9 cellular contexts compared by ENCODE assay signal in the genomic region with DNA sequence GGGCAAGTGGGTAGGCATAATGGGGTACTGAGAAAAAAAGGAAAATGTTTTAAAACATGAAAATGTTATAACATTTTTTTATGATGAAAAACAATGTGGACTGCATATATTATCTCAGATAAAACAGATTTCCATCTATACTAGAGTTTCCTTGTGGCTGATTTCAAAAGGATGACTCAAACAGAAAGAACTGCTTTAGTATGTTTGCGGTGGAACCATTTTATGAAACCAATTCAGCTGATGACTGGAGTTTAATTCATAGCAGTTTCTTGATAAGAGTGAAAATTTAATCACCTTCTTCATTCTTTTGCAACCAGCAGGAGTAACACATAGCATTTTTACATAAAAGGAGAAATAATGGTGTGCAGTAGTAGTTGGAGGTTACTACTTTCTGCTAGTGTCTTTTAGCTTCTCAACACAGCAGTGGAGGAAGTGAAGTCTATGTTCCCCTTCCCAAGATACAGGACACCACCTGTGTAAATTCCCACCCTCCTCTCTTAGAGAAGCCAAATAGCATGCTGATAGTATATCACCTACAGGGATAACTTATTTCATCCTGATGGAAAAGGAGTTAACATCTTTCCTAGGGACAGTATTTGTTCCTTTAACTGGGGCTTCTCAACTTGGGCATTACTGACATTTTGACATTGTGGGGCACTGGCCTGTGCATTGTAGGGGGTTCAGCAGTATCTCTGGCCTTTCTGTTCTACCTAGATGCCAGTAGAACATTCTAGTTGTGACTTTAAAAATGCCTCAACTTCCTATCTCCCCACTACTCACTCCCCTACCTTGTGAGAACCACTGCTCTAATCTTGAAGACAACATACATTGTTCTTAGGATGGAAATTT. TPM values are rescaled to one million over a fixed set of nuclear protein-coding genes. Genes with fewer than 3 reads are reported as not detected.
DNase-seq lines count a peak whose midpoint lies in the region; ATAC-seq lines count a peak whose summit lies in the region.
"Had no signal": no experiment of that assay in that cellular context is flagged by ENCODE, and none has a peak within 500 bp of the region (broad histone marks: within the 10 kb centered on the region; RNA-seq: fewer than 3 reads in every experiment).

No MANE protein-coding gene starts in this region.

- no peaks in the 10 kb centered on the region for H3K36me3 ChIP-seq in subcutaneous abdominal adipose tissue (ENCODE audit: control insufficient read depth in 5 of 5, insufficient read depth in 5 of 5, low read length in 5 of 5)

- H3K27ac ChIP-seq in subcutaneous abdominal adipose tissue (ENCODE audit: low read depth, low read length) = peak overlapping the region; percentile 51
- H3K27ac ChIP-seq: VCaP had no signal

- DNase-seq in RPMI7951 (ENCODE audit: low read depth) = peak; percentile 65
- no peak for DNase-seq in NCI-H774 (lab: John Stamatoyannopoulos, UW)
- no peak for DNase-seq in stimulated activated CD4-positive, alpha-beta T cell treated with anti-CD3 and anti-CD28 coated beads, Interleukin-4, amount 100 ng/mL, for 1 hour

- no peak overlapping the region for H3K4me3 ChIP-seq in subcutaneous abdominal adipose tissue (ENCODE audit: low read depth in 1 of 5, low read length in 5 of 5)

- H3K9me3 ChIP-seq in subcutaneous abdominal adipose tissue (ENCODE audit: control insufficient read depth in 5 of 5, low read length in 5 of 5) = no peaks in the 10 kb centered on the region

- no peak overlapping the region for H3K9ac ChIP-seq in subcutaneous abdominal adipose tissue (ENCODE audit: low read length in 5 of 5)

- H3K4me1 ChIP-seq in subcutaneous abdominal adipose tissue (ENCODE audit: control insufficient read depth in 5 of 5, insufficient read depth in 5 of 5, low read length in 5 of 5) = peaks cover 0 to 48% (median 32%) of the 10 kb centered on the region in 5 donors

- peak; percentile 52 for ATAC-seq in GM18517 (IDR thresholded peaks at IDR 0.05; ENCODE audit: unreplicated experiment)
- ATAC-seq in HG02610 (IDR thresholded peaks at IDR 0.05; ENCODE audit: unreplicated experiment) = peak; percentile 62
- peak; percentile 41 for ATAC-seq in esophagus mucosa
- ATAC-seq in HG02970 (IDR thresholded peaks at IDR 0.05; ENCODE audit: low FRiP score, unreplicated experiment) = no peak

- no peaks in the 10 kb centered on the region for H3K27me3 ChIP-seq in subcutaneous abdominal adipose tissue (ENCODE audit: control insufficient read depth in 5 of 5, insufficient read depth in 4 of 5, low read length in 5 of 5)

RNA-seq across cellular contexts. Expression of a gene that starts 29.9 kb away (rescaled TPM):
- 4.6 and 6.2 TPM in 2 replicates for total RNA-seq in RPMI7951 (2014; rRNA removed; shearing (Covaris generic))
- 55.0 TPM for total RNA-seq in esophagus mucosa
